8 cellular contexts compared by ENCODE assay signal in genomic region chr5:43515678-43516048, GRCh38. TPM values are rescaled to one million over a fixed set of nuclear protein-coding genes. Genes with fewer than 3 reads are reported as not detected.
A peak's percentile ranks its signal among the peaks of the same experiment; 100 is the strongest.
DNase-seq lines count a peak whose midpoint lies in the region; ATAC-seq and TF ChIP-seq lines count a peak whose summit lies in the region.

No MANE protein-coding gene starts in this region.

- H3K4me3 Mint-ChIP-seq in activated CD8-positive, alpha-beta memory T cell treated with anti-CD3 and anti-CD28 coated beads, Interleukin-2, amount 10 ng/mL, durations not matched to agents 7 days and 5 days: peak overlapping the region; percentile 92

- peak overlapping the region; percentile 83 to 87 for H3K27ac ChIP-seq in tibial artery

- no peaks in the 10 kb centered on the region for H3K9me3 Mint-ChIP-seq in activated CD8-positive, alpha-beta memory T cell treated with anti-CD3 and anti-CD28 coated beads, Interleukin-2, amount 10 ng/mL, durations not matched to agents 7 days and 5 days (ENCODE audit: low read depth)
- H3K9me3 Mint-ChIP-seq in activated naive CD4-positive, alpha-beta T cell treated with anti-CD3 and anti-CD28 coated beads, Interleukin-2, amount 50 U/mL, for 72 hours: peaks cover 0 to 10% of the 10 kb centered on the region in 2 donors

- H3K27ac Mint-ChIP-seq in activated CD8-positive, alpha-beta memory T cell treated with anti-CD3 and anti-CD28 coated beads, Interleukin-2, amount 10 ng/mL, durations not matched to agents 7 days and 5 days: peak overlapping the region; percentile 98
- H3K27ac Mint-ChIP-seq in activated naive CD4-positive, alpha-beta T cell treated with anti-CD3 and anti-CD28 coated beads, Interleukin-2, amount 50 U/mL, for 72 hours: peak overlapping the region; percentile 97 to 98

- peak overlapping the region; percentile 58 to 81 for H3K4me3 ChIP-seq in tibial artery

- no peaks in the 10 kb centered on the region for H3K27me3 ChIP-seq in tibial artery

- H3K9me3 ChIP-seq in tibial artery: no peaks in the 10 kb centered on the region

- no peak for TF ChIP-seq CTCF in tibial artery (IDR thresholded peaks at IDR 0.05)

- peaks cover 31% of the 10 kb centered on the region for H3K4me1 Mint-ChIP-seq in activated CD8-positive, alpha-beta memory T cell treated with anti-CD3 and anti-CD28 coated beads, Interleukin-2, amount 10 ng/mL, durations not matched to agents 7 days and 5 days

- no peaks in the 10 kb centered on the region for H3K27me3 Mint-ChIP-seq in activated CD8-positive, alpha-beta memory T cell treated with anti-CD3 and anti-CD28 coated beads, Interleukin-2, amount 10 ng/mL, durations not matched to agents 7 days and 5 days

- intact Hi-C loops in left colon (cut with DNase I, micrococcal nuclease): no loop called here
- intact Hi-C loops in tibial artery (cut with DNase I; ENCODE audit: low total_unique reads): no loop called here

- H3K36me3 ChIP-seq in tibial artery: no peaks in the 10 kb centered on the region

- H3K36me3 Mint-ChIP-seq in activated CD8-positive, alpha-beta memory T cell treated with anti-CD3 and anti-CD28 coated beads, Interleukin-2, amount 10 ng/mL, durations not matched to agents 7 days and 5 days: peaks cover 17% of the 10 kb centered on the region
- peaks cover 24 to 45% of the 10 kb centered on the region in 2 donors for H3K36me3 Mint-ChIP-seq in activated naive CD4-positive, alpha-beta T cell treated with anti-CD3 and anti-CD28 coated beads, Interleukin-2, amount 50 U/mL, for 72 hours

- no peak for DNase-seq in activated CD8-positive, alpha-beta memory T cell treated with anti-CD3 and anti-CD28 coated beads, Interleukin-2, amount 10 ng/mL, durations not matched to agents 7 days and 5 days
- no peak for DNase-seq in activated CD8-positive, alpha-beta memory T cell treated with anti-CD3 and anti-CD28 coated beads, Interleukin-2, amount 50 U/mL, for 48 hours
- no peak for DNase-seq in activated naive CD4-positive, alpha-beta T cell treated with anti-CD3 and anti-CD28 coated beads, Interleukin-2, amount 50 U/mL, for 72 hours (ENCODE audit: low spot score in 2 of 2)
- no peak for DNase-seq in left colon
- no peak for DNase-seq in tibial artery
- DNase-seq in NCI-H2107 treated with DMSO at 0.1 percent for 48 hours (lab: John Stamatoyannopoulos, UW; ENCODE audit: unreplicated experiment): no peak
- DNase-seq in NAMALWA (ENCODE audit: low spot score): no peak
- DNase-seq in CD1c-positive myeloid dendritic cell (ENCODE audit: extremely low spot score): no peak

- ATAC-seq in activated CD8-positive, alpha-beta memory T cell treated with anti-CD3 and anti-CD28 coated beads, Interleukin-2, amount 10 ng/mL, durations not matched to agents 7 days and 5 days: no peak
- no peak for ATAC-seq in activated naive CD4-positive, alpha-beta T cell treated with anti-CD3 and anti-CD28 coated beads, Interleukin-2, amount 50 U/mL, for 72 hours
- peak; percentile 18 for ATAC-seq in left colon

- CTCF ChIA-PET in activated CD8-positive, alpha-beta memory T cell treated with anti-CD3 and anti-CD28 coated beads, Interleukin-2, amount 10 ng/mL, durations not matched to agents 7 days and 5 days (lab: Charles Lee): interaction anchor here (0.9 to 4.6 kb wide), 3 partner anchors 26 to 88 kb away, joined by 3 to 25 read pairs (median 4); partner anchors contain the start of genes NNT and TMEM267

- H3K4me1 ChIP-seq in tibial artery: peaks cover 0 to 17% (median 12%) of the 10 kb centered on the region in 4 donors

RNA-seq across cellular contexts. Expression of gene C5orf34, which starts 0.7 kb away (rescaled TPM):
- total RNA-seq in activated CD8-positive, alpha-beta memory T cell treated with anti-CD3 and anti-CD28 coated beads, Interleukin-2, amount 10 ng/mL, durations not matched to agents 7 days and 5 days: 1 to 10 TPM; 7.0 to 9.8 TPM
- total RNA-seq in activated naive CD4-positive, alpha-beta T cell treated with anti-CD3 and anti-CD28 coated beads, Interleukin-2, amount 50 U/mL, for 72 hours: 10 to 100 TPM; 12.4 to 24.2 TPM
- total RNA-seq in left colon: 1 to 10 TPM in 1 of 2 donors, under 1 TPM in 1; 0.56 to 1.6 TPM

RNA-seq across cellular contexts. Expression of gene TMEM267, which starts 32.0 kb away (rescaled TPM):
- 10 to 100 TPM; 13.9 to 21.9 TPM for total RNA-seq in activated CD8-positive, alpha-beta memory T cell treated with anti-CD3 and anti-CD28 coated beads, Interleukin-2, amount 10 ng/mL, durations not matched to agents 7 days and 5 days
- 10 to 100 TPM; 14.2 to 16.0 TPM for total RNA-seq in activated naive CD4-positive, alpha-beta T cell treated with anti-CD3 and anti-CD28 coated beads, Interleukin-2, amount 50 U/mL, for 72 hours
- total RNA-seq in left colon: 10 to 100 TPM; 11.4 to 11.8 TPM

RNA-seq across cellular contexts. Expression of gene PAIP1, which starts 41.2 kb away (rescaled TPM):
- 10 to 100 TPM; 34.0 to 42.9 TPM for total RNA-seq in activated CD8-positive, alpha-beta memory T cell treated with anti-CD3 and anti-CD28 coated beads, Interleukin-2, amount 10 ng/mL, durations not matched to agents 7 days and 5 days
- 10 to 100 TPM; 19.1 to 44.6 TPM for total RNA-seq in activated naive CD4-positive, alpha-beta T cell treated with anti-CD3 and anti-CD28 coated beads, Interleukin-2, amount 50 U/mL, for 72 hours
- total RNA-seq in left colon: 10 to 100 TPM; 55.2 to 59.1 TPM
